ENCODE assay signal across 1 cellular context in the genomic region with DNA sequence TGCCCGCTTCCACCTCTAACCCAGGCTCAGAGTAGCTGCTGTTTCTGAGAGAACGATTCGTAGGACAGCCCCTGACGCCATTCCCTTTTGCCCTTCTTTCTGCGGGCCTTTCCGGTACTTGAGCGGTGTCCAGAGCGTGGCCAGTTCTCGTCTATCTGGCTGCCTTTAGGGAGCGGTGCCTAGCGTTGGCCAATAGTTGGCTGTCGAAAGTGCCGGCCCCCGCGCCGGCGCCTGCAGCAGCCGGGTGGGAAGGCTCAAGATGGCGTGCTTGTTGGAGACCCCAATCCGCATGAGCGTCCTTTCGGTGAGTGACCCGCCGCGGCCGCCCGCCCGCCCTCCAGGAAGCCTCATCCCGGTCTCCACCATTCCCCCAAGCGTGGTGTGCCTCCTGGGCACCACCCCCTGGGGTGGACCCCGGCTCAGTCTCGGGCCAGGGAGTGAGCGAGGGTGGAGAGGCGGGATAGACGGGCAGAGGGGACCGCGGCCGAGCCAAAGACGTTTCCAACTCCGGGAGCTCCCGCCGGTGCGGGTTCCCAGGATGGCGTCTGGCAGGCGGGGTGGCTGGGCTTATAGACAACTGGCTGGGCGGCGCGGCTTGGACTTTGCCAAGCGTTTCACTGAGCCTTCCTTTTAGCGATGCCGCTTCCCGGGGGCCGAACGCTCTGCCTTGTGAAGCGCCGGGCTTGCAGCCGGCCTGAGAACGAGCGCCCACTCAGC.
A peak's percentile ranks its signal among the peaks of the same experiment; 100 is the strongest.
TF ChIP-seq lines count a peak whose summit lies in the region.

A gene with protein sequence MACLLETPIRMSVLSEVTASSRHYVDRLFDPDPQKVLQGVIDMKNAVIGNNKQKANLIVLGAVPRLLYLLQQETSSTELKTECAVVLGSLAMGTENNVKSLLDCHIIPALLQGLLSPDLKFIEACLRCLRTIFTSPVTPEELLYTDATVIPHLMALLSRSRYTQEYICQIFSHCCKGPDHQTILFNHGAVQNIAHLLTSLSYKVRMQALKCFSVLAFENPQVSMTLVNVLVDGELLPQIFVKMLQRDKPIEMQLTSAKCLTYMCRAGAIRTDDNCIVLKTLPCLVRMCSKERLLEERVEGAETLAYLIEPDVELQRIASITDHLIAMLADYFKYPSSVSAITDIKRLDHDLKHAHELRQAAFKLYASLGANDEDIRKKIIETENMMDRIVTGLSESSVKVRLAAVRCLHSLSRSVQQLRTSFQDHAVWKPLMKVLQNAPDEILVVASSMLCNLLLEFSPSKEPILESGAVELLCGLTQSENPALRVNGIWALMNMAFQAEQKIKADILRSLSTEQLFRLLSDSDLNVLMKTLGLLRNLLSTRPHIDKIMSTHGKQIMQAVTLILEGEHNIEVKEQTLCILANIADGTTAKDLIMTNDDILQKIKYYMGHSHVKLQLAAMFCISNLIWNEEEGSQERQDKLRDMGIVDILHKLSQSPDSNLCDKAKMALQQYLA (plus strand): TSS at position 6 of the 717 bp plus-strand sequence. CDS start 254 bp downstream, at position 260.

TF ChIP-seq in HepG2, 621 proteins besides CTCF, POLR2A, EP300 and RAD21 (continued from another document and continues in another):
- TF ChIP-seq ZNF337 (CRISPR knock-in tag; IDR thresholded peaks at IDR 0.05; ENCODE audit: borderline replicate concordance, low read depth) = peak; percentile 49; the same call in 1 of the 2 replicates
- no peak for TF ChIP-seq ZNF20 (CRISPR knock-in tag; IDR thresholded peaks at IDR 0.05)
- TF ChIP-seq MED13 (CRISPR knock-in tag; IDR thresholded peaks at IDR 0.05) = no peak
- TF ChIP-seq ZFP41 (CRISPR knock-in tag; IDR thresholded peaks at IDR 0.05; ENCODE audit: borderline replicate concordance) = no peak
- TF ChIP-seq, protein P1, sequence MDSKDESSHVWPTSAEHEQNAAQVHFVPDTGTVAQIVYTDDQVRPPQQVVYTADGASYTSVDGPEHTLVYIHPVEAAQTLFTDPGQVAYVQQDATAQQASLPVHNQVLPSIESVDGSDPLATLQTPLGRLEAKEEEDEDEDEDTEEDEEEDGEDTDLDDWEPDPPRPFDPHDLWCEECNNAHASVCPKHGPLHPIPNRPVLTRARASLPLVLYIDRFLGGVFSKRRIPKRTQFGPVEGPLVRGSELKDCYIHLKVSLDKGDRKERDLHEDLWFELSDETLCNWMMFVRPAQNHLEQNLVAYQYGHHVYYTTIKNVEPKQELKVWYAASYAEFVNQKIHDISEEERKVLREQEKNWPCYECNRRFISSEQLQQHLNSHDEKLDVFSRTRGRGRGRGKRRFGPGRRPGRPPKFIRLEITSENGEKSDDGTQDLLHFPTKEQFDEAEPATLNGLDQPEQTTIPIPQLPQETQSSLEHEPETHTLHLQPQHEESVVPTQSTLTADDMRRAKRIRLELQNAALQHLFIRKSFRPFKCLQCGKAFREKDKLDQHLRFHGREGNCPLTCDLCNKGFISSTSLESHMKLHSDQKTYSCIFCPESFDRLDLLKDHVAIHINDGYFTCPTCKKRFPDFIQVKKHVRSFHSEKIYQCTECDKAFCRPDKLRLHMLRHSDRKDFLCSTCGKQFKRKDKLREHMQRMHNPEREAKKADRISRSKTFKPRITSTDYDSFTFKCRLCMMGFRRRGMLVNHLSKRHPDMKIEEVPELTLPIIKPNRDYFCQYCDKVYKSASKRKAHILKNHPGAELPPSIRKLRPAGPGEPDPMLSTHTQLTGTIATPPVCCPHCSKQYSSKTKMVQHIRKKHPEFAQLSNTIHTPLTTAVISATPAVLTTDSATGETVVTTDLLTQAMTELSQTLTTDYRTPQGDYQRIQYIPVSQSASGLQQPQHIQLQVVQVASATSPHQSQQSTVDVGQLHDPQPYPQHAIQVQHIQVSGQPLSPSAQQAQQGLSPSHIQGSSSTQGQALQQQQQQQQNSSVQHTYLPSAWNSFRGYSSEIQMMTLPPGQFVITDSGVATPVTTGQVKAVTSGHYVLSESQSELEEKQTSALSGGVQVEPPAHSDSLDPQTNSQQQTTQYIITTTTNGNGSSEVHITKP (CRISPR knock-in tag; IDR thresholded peaks at IDR 0.05; ENCODE audit: low read depth) = 0 out of 2 replicates have a peak, but pooled peaks have one; percentile 72
- TF ChIP-seq SRF (IDR thresholded peaks at IDR 0.05; ENCODE audit: low read depth, low read length) = no peak
- TF ChIP-seq, protein P2, sequence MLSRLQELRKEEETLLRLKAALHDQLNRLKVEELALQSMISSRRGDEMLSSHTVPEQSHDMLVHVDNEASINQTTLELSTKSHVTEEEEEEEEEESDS (CRISPR knock-in tag; IDR thresholded peaks at IDR 0.05; ENCODE audit: borderline replicate concordance) = no peak
- TF ChIP-seq MAFF (IDR thresholded peaks at IDR 0.05; ENCODE audit: low read depth, low read length) = no peak
- no peak; the same call in 1 of the 2 replicates for TF ChIP-seq AHR (CRISPR knock-in tag; IDR thresholded peaks at IDR 0.05)
- no peak for TF ChIP-seq SMARCC2 (IDR thresholded peaks at IDR 0.05)
- peak; percentile 38; the same call in 1 of the 2 replicates for TF ChIP-seq ZNF567 (CRISPR knock-in tag; IDR thresholded peaks at IDR 0.05; ENCODE audit: borderline replicate concordance)
- TF ChIP-seq CBFB (CRISPR knock-in tag; IDR thresholded peaks at IDR 0.05) = no peak
- no peak for TF ChIP-seq RNF2 (conservative IDR thresholded peaks at IDR 0.05; ENCODE audit: low read depth)
- TF ChIP-seq XRCC5 (optimal IDR thresholded peaks at IDR 0.05; ENCODE audit: low read length) = peak; percentile 89
- TF ChIP-seq, protein P3, sequence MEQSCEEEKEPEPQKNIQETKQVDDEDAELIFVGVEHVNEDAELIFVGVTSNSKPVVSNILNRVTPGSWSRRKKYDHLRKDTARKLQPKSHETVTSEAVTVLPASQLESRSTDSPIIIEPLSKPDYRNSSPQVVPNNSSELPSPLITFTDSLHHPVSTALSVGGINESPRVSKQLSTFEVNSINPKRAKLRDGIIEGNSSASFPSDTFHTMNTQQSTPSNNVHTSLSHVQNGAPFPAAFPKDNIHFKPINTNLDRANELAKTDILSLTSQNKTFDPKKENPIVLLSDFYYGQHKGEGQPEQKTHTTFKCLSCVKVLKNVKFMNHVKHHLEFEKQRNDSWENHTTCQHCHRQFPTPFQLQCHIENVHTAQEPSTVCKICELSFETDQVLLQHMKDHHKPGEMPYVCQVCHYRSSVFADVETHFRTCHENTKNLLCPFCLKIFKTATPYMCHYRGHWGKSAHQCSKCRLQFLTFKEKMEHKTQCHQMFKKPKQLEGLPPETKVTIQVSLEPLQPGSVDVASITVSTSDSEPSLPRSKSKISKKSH (CRISPR knock-in tag; IDR thresholded peaks at IDR 0.05; ENCODE audit: borderline replicate concordance) = peak; percentile 52; the same call in 1 of the 2 replicates
- no peak for TF ChIP-seq GPN1 (CRISPR knock-in tag; IDR thresholded peaks at IDR 0.05; ENCODE audit: borderline replicate concordance)
- no peak for TF ChIP-seq HDAC2 (CRISPR knock-in tag; IDR thresholded peaks at IDR 0.05)
- TF ChIP-seq PHF8 (CRISPR knock-in tag; IDR thresholded peaks at IDR 0.05) = peak; percentile 92
- 0 out of 2 replicates have a peak, but pooled peaks have one; percentile 33 for TF ChIP-seq MIER2 (CRISPR knock-in tag; IDR thresholded peaks at IDR 0.05)
- TF ChIP-seq ZNF431 (CRISPR knock-in tag; IDR thresholded peaks at IDR 0.05; ENCODE audit: borderline replicate concordance, low read depth) = no peak; the same call in 1 of the 2 replicates
- no peak for TF ChIP-seq FOSL1 (CRISPR knock-in tag; IDR thresholded peaks at IDR 0.05; ENCODE audit: borderline replicate concordance)
- 0 out of 2 replicates have a peak, but pooled peaks have one; percentile 11 for TF ChIP-seq SP5 (CRISPR knock-in tag; IDR thresholded peaks at IDR 0.05; ENCODE audit: borderline replicate concordance, low read depth)
- TF ChIP-seq ZSCAN29 (CRISPR knock-in tag; conservative IDR thresholded peaks at IDR 0.05) = peak; percentile 54
- TF ChIP-seq ZNF33B (CRISPR knock-in tag; IDR thresholded peaks at IDR 0.05) = no peak; the same call in 1 of the 2 replicates
- TF ChIP-seq SPEN (CRISPR knock-in tag; IDR thresholded peaks at IDR 0.05; ENCODE audit: low read depth) = peak; percentile 83
- no peak for TF ChIP-seq REXO4 (CRISPR knock-in tag; IDR thresholded peaks at IDR 0.05; ENCODE audit: borderline replicate concordance)
- TF ChIP-seq ZNF879 (CRISPR knock-in tag; IDR thresholded peaks at IDR 0.05) = peak; percentile 39; the same call in 1 of the 2 replicates
- no peak for TF ChIP-seq CCAR2 (optimal IDR thresholded peaks at IDR 0.05; ENCODE audit: low read depth, low read length)
- TF ChIP-seq, protein P4, sequence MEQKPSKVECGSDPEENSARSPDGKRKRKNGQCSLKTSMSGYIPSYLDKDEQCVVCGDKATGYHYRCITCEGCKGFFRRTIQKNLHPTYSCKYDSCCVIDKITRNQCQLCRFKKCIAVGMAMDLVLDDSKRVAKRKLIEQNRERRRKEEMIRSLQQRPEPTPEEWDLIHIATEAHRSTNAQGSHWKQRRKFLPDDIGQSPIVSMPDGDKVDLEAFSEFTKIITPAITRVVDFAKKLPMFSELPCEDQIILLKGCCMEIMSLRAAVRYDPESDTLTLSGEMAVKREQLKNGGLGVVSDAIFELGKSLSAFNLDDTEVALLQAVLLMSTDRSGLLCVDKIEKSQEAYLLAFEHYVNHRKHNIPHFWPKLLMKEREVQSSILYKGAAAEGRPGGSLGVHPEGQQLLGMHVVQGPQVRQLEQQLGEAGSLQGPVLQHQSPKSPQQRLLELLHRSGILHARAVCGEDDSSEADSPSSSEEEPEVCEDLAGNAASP (CRISPR knock-in tag; IDR thresholded peaks at IDR 0.05; ENCODE audit: borderline replicate concordance) = peak; percentile 31; the same call in 1 of the 2 replicates
- TF ChIP-seq ONECUT2 (CRISPR knock-in tag; IDR thresholded peaks at IDR 0.05) = no peak
- no peak for TF ChIP-seq ZEB1 (IDR thresholded peaks at IDR 0.05; ENCODE audit: insufficient replicate concordance, low read depth)
- TF ChIP-seq ISL2 (CRISPR knock-in tag; IDR thresholded peaks at IDR 0.05) = no peak
- peak; percentile 91 for TF ChIP-seq DMAP1 (CRISPR knock-in tag; IDR thresholded peaks at IDR 0.05)
- no peak for TF ChIP-seq ZNF207 (IDR thresholded peaks at IDR 0.05; ENCODE audit: borderline replicate concordance)
- TF ChIP-seq ZNF274 (CRISPR knock-in tag; IDR thresholded peaks at IDR 0.05) = no peak; the same call in 1 of the 2 replicates
- TF ChIP-seq ZNF703 (CRISPR knock-in tag; IDR thresholded peaks at IDR 0.05; ENCODE audit: borderline replicate concordance) = no peak; the same call in 1 of the 2 replicates
- no peak for TF ChIP-seq ZNF678 (CRISPR knock-in tag; IDR thresholded peaks at IDR 0.05)
- no peak for TF ChIP-seq PCBP1 (IDR thresholded peaks at IDR 0.05; ENCODE audit: borderline replicate concordance, low read depth, low read length)
- TF ChIP-seq POLR2AphosphoS2 (IDR thresholded peaks at IDR 0.05; ENCODE audit: low read depth, low read length) = no peak
- TF ChIP-seq, protein P5, sequence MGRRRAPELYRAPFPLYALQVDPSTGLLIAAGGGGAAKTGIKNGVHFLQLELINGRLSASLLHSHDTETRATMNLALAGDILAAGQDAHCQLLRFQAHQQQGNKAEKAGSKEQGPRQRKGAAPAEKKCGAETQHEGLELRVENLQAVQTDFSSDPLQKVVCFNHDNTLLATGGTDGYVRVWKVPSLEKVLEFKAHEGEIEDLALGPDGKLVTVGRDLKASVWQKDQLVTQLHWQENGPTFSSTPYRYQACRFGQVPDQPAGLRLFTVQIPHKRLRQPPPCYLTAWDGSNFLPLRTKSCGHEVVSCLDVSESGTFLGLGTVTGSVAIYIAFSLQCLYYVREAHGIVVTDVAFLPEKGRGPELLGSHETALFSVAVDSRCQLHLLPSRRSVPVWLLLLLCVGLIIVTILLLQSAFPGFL (CRISPR knock-in tag; IDR thresholded peaks at IDR 0.05) = no peak
- TF ChIP-seq ZNF850 (CRISPR knock-in tag; conservative IDR thresholded peaks at IDR 0.05) = no peak
- TF ChIP-seq, protein P6, sequence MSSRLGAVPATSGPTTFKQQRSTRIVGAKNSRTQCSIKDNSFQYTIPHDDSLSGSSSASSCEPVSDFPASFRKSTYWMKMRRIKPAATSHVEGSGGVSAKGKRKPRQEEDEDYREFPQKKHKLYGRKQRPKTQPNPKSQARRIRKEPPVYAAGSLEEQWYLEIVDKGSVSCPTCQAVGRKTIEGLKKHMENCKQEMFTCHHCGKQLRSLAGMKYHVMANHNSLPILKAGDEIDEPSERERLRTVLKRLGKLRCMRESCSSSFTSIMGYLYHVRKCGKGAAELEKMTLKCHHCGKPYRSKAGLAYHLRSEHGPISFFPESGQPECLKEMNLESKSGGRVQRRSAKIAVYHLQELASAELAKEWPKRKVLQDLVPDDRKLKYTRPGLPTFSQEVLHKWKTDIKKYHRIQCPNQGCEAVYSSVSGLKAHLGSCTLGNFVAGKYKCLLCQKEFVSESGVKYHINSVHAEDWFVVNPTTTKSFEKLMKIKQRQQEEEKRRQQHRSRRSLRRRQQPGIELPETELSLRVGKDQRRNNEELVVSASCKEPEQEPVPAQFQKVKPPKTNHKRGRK (CRISPR knock-in tag; IDR thresholded peaks at IDR 0.05) = no peak
- TF ChIP-seq, protein P7, sequence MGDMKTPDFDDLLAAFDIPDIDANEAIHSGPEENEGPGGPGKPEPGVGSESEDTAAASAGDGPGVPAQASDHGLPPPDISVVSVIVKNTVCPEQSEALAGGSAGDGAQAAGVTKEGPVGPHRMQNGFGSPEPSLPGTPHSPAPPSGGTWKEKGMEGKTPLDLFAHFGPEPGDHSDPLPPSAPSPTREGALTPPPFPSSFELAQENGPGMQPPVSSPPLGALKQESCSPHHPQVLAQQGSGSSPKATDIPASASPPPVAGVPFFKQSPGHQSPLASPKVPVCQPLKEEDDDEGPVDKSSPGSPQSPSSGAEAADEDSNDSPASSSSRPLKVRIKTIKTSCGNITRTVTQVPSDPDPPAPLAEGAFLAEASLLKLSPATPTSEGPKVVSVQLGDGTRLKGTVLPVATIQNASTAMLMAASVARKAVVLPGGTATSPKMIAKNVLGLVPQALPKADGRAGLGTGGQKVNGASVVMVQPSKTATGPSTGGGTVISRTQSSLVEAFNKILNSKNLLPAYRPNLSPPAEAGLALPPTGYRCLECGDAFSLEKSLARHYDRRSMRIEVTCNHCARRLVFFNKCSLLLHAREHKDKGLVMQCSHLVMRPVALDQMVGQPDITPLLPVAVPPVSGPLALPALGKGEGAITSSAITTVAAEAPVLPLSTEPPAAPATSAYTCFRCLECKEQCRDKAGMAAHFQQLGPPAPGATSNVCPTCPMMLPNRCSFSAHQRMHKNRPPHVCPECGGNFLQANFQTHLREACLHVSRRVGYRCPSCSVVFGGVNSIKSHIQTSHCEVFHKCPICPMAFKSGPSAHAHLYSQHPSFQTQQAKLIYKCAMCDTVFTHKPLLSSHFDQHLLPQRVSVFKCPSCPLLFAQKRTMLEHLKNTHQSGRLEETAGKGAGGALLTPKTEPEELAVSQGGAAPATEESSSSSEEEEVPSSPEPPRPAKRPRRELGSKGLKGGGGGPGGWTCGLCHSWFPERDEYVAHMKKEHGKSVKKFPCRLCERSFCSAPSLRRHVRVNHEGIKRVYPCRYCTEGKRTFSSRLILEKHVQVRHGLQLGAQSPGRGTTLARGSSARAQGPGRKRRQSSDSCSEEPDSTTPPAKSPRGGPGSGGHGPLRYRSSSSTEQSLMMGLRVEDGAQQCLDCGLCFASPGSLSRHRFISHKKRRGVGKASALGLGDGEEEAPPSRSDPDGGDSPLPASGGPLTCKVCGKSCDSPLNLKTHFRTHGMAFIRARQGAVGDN (CRISPR knock-in tag; IDR thresholded peaks at IDR 0.05) = peak; percentile 89
- 0 out of 2 replicates have a peak, but pooled peaks have one; percentile 13 for TF ChIP-seq HNF4A (CRISPR knock-in tag; IDR thresholded peaks at IDR 0.05)
- TF ChIP-seq NFYC (CRISPR knock-in tag; IDR thresholded peaks at IDR 0.05) = no peak
- no peak for TF ChIP-seq ZNF552 (CRISPR knock-in tag; IDR thresholded peaks at IDR 0.05; ENCODE audit: borderline replicate concordance)
- TF ChIP-seq GFI1 (CRISPR knock-in tag; IDR thresholded peaks at IDR 0.05; ENCODE audit: borderline replicate concordance) = no peak; the same call in 1 of the 2 replicates
- TF ChIP-seq HDAC1 (CRISPR knock-in tag; IDR thresholded peaks at IDR 0.05) = peak; percentile 44; the same call in 1 of the 2 replicates
